Comparison of ENCODE assay signal across 16 cellular contexts in genomic region chr14:87829543-87829942, GRCh38.
A peak's percentile ranks its signal among the peaks of the same experiment; 100 is the strongest.
DNase-seq lines count a peak whose midpoint lies in the region; ATAC-seq and TF ChIP-seq lines count a peak whose summit lies in the region.
"Had no signal": no experiment of that assay in that cellular context is flagged by ENCODE, and none has a peak within 500 bp of the region (broad histone marks: within the 10 kb centered on the region; RNA-seq: fewer than 3 reads in every experiment).

No MANE protein-coding gene starts in this region.

- no peaks in the 10 kb centered on the region for H3K36me3 Mint-ChIP-seq in naive thymus-derived CD8-positive, alpha-beta T cell
- H3K36me3 Mint-ChIP-seq: CD4-positive, alpha-beta memory T cell had no signal

- no peaks in the 10 kb centered on the region for H3K9me2 ChIP-seq in Karpas-422 (replicated peaks; ENCODE audit: insufficient read depth, low read length)

- no peak overlapping the region for H3K23ac ChIP-seq in mesendoderm (ENCODE audit: low read length)

- H3K9ac ChIP-seq in HUES48 (ENCODE audit: low read depth, low read length), result no peak overlapping the region
- H3K9ac ChIP-seq in Karpas-422 (ENCODE audit: low read length), result no peak overlapping the region
- no peak overlapping the region for H3K9ac ChIP-seq in mesendoderm (ENCODE audit: low read length)

- TF ChIP-seq EP300 in tibial nerve (IDR thresholded peaks at IDR 0.05), result no peak

- H3K27ac ChIP-seq in HUES48 (ENCODE audit: low read depth, low read length) (peak overlapping the region; percentile 74), Karpas-422 (ENCODE audit: low read length) (no peak overlapping the region), mesendoderm (ENCODE audit: low read depth, low read length) (no peak overlapping the region), tibial nerve (no peak overlapping the region)

- no peak overlapping the region for H3K4me2 ChIP-seq in Karpas-422 (ENCODE audit: low read depth, low read length, poor library complexity, severe bottlenecking)
- H3K4me2 ChIP-seq in mesendoderm (ENCODE audit: low read length), result no peak overlapping the region

- no peak for DNase-seq in Karpas-422
- DNase-seq in mesendoderm, result peak; percentile 75
- DNase-seq in naive thymus-derived CD8-positive, alpha-beta T cell, result no peak
- DNase-seq in tibial nerve (ENCODE audit: low spot score in 2 of 2), result no peak
- DNase-seq: C1 segment of cervical spinal cord; Calu3; CD4-positive, alpha-beta memory T cell; COR-L47; DMS53; DMS79 treated with DMSO at 0.1 percent for 48 hours; GF-D8; GOT3; H7; HCEC 1CT had no signal

- H3K27ac Mint-ChIP-seq in naive thymus-derived CD8-positive, alpha-beta T cell, result no peak overlapping the region
- H3K27ac Mint-ChIP-seq: CD4-positive, alpha-beta memory T cell had no signal

- H3K27me3 ChIP-seq in HUES48 (ENCODE audit: control insufficient read depth, insufficient read depth, low read length), result no peaks in the 10 kb centered on the region
- no peaks in the 10 kb centered on the region for H3K27me3 ChIP-seq in Karpas-422 (ENCODE audit: low read length)
- no peaks in the 10 kb centered on the region for H3K27me3 ChIP-seq in mesendoderm (ENCODE audit: insufficient read depth, low read length, poor library complexity)
- no peaks in the 10 kb centered on the region for H3K27me3 ChIP-seq in tibial nerve

- no peaks in the 10 kb centered on the region for H3K79me1 ChIP-seq in mesendoderm (ENCODE audit: low read length)

- H3K4me1 Mint-ChIP-seq in naive thymus-derived CD8-positive, alpha-beta T cell, result no peaks in the 10 kb centered on the region
- H3K4me1 Mint-ChIP-seq: CD4-positive, alpha-beta memory T cell had no signal

- POLR2A ChIA-PET in naive thymus-derived CD8-positive, alpha-beta T cell (lab: Charles Lee), result no interaction called here

- H3K4me3 ChIP-seq in HUES48 (ENCODE audit: low read depth, low read length) (no peak overlapping the region), Karpas-422 (ENCODE audit: low read length) (no peak overlapping the region), mesendoderm (ENCODE audit: low read length) (no peak overlapping the region), tibial nerve (no peak overlapping the region)

- no peak overlapping the region for H3K18ac ChIP-seq in mesendoderm (ENCODE audit: low read length)

- peak overlapping the region; percentile 61 for H2BK120ac ChIP-seq in mesendoderm (ENCODE audit: low read depth, low read length)

- H3K9me3 Mint-ChIP-seq in naive thymus-derived CD8-positive, alpha-beta T cell, result peaks cover 0 to 9% (median 0%) of the 10 kb centered on the region in 9 donors

- no peak for TF ChIP-seq CTCF in tibial nerve (IDR thresholded peaks at IDR 0.05)

- H2BK5ac ChIP-seq in mesendoderm (ENCODE audit: low read length), result no peak overlapping the region

- H3K27me3 Mint-ChIP-seq in naive thymus-derived CD8-positive, alpha-beta T cell, result peaks cover 5 to 29% (median 8%) of the 10 kb centered on the region in 5 donors

- H2BK15ac ChIP-seq in mesendoderm (replicated peaks; ENCODE audit: low read depth), result no peak overlapping the region

- H3K36me3 ChIP-seq in HUES48 (ENCODE audit: control insufficient read depth, insufficient read depth, low read length) (no peaks in the 10 kb centered on the region), Karpas-422 (ENCODE audit: insufficient read depth, low read length) (peaks cover 3% of the 10 kb centered on the region; the same call in 1 of the 2 replicates), mesendoderm (ENCODE audit: control insufficient read depth, insufficient read depth, low read length) (no peaks in the 10 kb centered on the region), tibial nerve (no peaks in the 10 kb centered on the region)

- no peak overlapping the region for H4K8ac ChIP-seq in mesendoderm (ENCODE audit: low read depth, low read length)

- H3K79me2 ChIP-seq in Karpas-422 (ENCODE audit: low read length) (no peaks in the 10 kb centered on the region), mesendoderm (ENCODE audit: control insufficient read depth, insufficient read depth, low read length) (no peaks in the 10 kb centered on the region)

- no peaks in the 10 kb centered on the region for H4K20me1 ChIP-seq in Karpas-422 (ENCODE audit: insufficient read depth, low read depth, low read length)

- no peak for TF ChIP-seq POLR2A in tibial nerve (IDR thresholded peaks at IDR 0.05)

- H2AFZ ChIP-seq in Karpas-422 (ENCODE audit: low read length), result 0 out of 2 replicates have a peak overlapping the region, but pooled peaks have one; percentile 3

- H3K4me3 Mint-ChIP-seq in naive thymus-derived CD8-positive, alpha-beta T cell, result no peak overlapping the region
- H3K4me3 Mint-ChIP-seq: CD4-positive, alpha-beta memory T cell had no signal

- no peak for ATAC-seq in naive thymus-derived CD8-positive, alpha-beta T cell
- ATAC-seq in SK-N-SH treated with all-trans-retinoic acid at 6 μM for 48 hours, result no peak

- H2AK5ac ChIP-seq in mesendoderm (ENCODE audit: low read length), result no peak overlapping the region

- H3K4me1 ChIP-seq in HUES48 (ENCODE audit: control insufficient read depth, insufficient read depth, low read length) (peaks cover 16% of the 10 kb centered on the region), Karpas-422 (ENCODE audit: low read length) (peaks cover 9% of the 10 kb centered on the region), mesendoderm (ENCODE audit: control insufficient read depth, low read depth, low read length) (peaks cover 3% of the 10 kb centered on the region), tibial nerve (no peaks in the 10 kb centered on the region)

- H4K5ac ChIP-seq in mesendoderm (ENCODE audit: low read length), result no peak overlapping the region

- H3K9me3 ChIP-seq in HUES48 (ENCODE audit: control insufficient read depth, insufficient read depth, low read length), result no peaks in the 10 kb centered on the region
- no peaks in the 10 kb centered on the region for H3K9me3 ChIP-seq in Karpas-422 (ENCODE audit: low read length)
- H3K9me3 ChIP-seq in tibial nerve, result no peaks in the 10 kb centered on the region

- H3K56ac ChIP-seq in mesendoderm (ENCODE audit: low read length), result no peak overlapping the region

- H3K4ac ChIP-seq in mesendoderm (ENCODE audit: low read depth, low read length), result no peak overlapping the region

TF ChIP-seq in SK-N-SH treated with all-trans-retinoic acid at 6 μM for 48 hours, 23 proteins besides CTCF, POLR2A, EP300 and RAD21:
- TF ChIP-seq ZNF8 (CRISPR knock-in tag; IDR thresholded peaks at IDR 0.05) (no peak), TCF4 (CRISPR knock-in tag; IDR thresholded peaks at IDR 0.05; ENCODE audit: borderline replicate concordance) (no peak), CREB5 (CRISPR knock-in tag; IDR thresholded peaks at IDR 0.05; ENCODE audit: low read depth) (no peak), ZNF70 (CRISPR knock-in tag; IDR thresholded peaks at IDR 0.05) (no peak), ARNTL (CRISPR knock-in tag; IDR thresholded peaks at IDR 0.05; ENCODE audit: borderline replicate concordance, low read depth) (no peak), CSRNP3 (CRISPR knock-in tag; IDR thresholded peaks at IDR 0.05) (no peak), ZNF565 (CRISPR knock-in tag; conservative IDR thresholded peaks at IDR 0.05; ENCODE audit: low read depth) (no peak), POU6F1 (CRISPR knock-in tag; IDR thresholded peaks at IDR 0.05; ENCODE audit: borderline replicate concordance, low read depth) (no peak), OSR1 (CRISPR knock-in tag; IDR thresholded peaks at IDR 0.05) (no peak)
